17 cellular contexts compared by ENCODE assay signal in the genomic region with DNA sequence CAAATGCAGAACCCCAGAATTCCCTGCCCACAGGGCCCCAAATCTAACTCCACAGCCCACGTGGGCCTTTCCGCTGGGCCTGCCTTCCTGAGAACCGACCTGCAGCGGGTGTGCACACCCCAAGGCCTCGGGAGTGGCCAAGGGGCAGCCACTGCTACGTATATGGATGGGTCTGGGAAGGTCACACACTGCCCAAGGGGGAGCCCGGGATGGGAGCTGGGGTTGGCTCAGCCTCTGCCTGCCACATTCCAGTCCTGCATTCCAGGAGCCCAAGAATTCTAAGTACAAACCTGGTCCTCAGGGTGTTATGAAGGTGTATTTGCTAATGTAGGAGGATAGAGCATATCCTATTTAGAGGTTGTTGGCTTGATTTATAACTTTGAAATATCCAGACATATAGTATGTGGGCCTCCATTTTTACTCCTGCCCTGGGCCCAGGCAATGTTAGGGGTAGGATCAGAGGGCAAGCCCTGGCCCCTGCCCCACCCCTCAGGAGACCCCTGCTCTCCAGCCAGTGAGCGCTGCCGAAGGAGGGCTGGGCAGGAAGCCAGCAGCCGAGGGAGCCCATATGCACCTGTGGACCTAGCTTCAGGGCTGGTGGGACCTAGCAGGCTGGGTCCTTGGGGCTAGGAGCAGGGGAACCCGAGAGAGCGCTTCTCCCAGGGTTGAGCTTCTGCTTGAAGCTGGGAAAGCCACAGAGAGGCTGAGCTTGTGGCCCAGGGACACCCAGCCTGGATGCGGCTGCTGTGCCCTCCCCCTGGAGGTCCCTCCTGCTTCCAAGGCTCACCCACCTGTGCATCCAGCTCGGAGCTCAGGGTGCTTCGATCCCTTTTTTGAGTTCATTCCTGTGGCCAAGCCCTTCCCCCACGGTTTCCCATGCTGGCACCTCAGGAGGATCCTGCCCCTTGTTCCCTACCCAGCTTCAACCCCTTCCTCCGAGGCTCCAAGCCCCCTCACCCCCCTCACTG. TPM values are rescaled to one million over a fixed set of nuclear protein-coding genes. Genes with fewer than 3 reads are reported as not detected.
A peak's percentile ranks its signal among the peaks of the same experiment; 100 is the strongest.
DNase-seq lines count a peak whose midpoint lies in the region; ATAC-seq, FAIRE-seq and TF ChIP-seq lines count a peak whose summit lies in the region.
"Had no signal": no experiment of that assay in that cellular context is flagged by ENCODE, and none has a peak within 500 bp of the region (broad histone marks: within the 10 kb centered on the region; RNA-seq: fewer than 3 reads in every experiment).

No MANE protein-coding gene starts in this region.

- FAIRE-seq in pancreas (lab: Jason Lieb, UNC) = no peak
- FAIRE-seq: bronchial epithelial cell, GM12891 had no signal

- H3K27ac ChIP-seq in DND-41 (ENCODE audit: low read length) = peak overlapping the region; percentile 54
- peak overlapping the region; percentile 14 to 80 for H3K27ac ChIP-seq in breast epithelium
- H3K27ac ChIP-seq in pancreas = no peak overlapping the region
- H3K27ac ChIP-seq: thyroid gland had no signal

- no peaks in the 10 kb centered on the region for H3K9me3 ChIP-seq in DND-41 (ENCODE audit: insufficient read depth, low read length, severe bottlenecking)
- no peaks in the 10 kb centered on the region for H3K9me3 ChIP-seq in breast epithelium
- no peaks in the 10 kb centered on the region for H3K9me3 ChIP-seq in pancreas
- H3K9me3 ChIP-seq: thyroid gland had no signal

- intact Hi-C loops in breast epithelium (cut with DNase I; ENCODE audit: low total_unique reads) = loop anchor here (1.0 kb wide), 1 partner anchor 49 kb away; no protein-coding TSS in a partner anchor
- intact Hi-C loops in pancreas (cut with DNase I) = loop anchor here in 1 of 3 donors (10.0 kb wide), 2 partner anchors 237 to 367 kb away; no protein-coding TSS in a partner anchor

- TF ChIP-seq CTCF in DND-41 (IDR thresholded peaks at IDR 0.05; ENCODE audit: borderline replicate concordance, extremely low read depth, low read length, poor library complexity, severe bottlenecking) (no peak), breast epithelium (IDR thresholded peaks at IDR 0.05) (no peak), pancreas (IDR thresholded peaks at IDR 0.05) (no peak)

- H3K27me3 ChIP-seq in DND-41 (ENCODE audit: insufficient read depth, low read length, poor library complexity) = no peaks in the 10 kb centered on the region
- H3K27me3 ChIP-seq in breast epithelium = no peaks in the 10 kb centered on the region
- H3K27me3 ChIP-seq in pancreas = no peaks in the 10 kb centered on the region
- H3K27me3 ChIP-seq: thyroid gland had no signal

- 66 to 67% methylated on average over 16 to 17 of the region's 17 CpGs for WGBS in pancreas, 2 donors

- no peaks in the 10 kb centered on the region for H3K36me3 Mint-ChIP-seq in naive B cell
- H3K36me3 Mint-ChIP-seq: immature natural killer cell had no signal

- no peaks in the 10 kb centered on the region for H3K79me2 ChIP-seq in DND-41 (ENCODE audit: insufficient read depth, low read length)

- DNase-seq in DND-41 (peak; percentile 61), NCI-H226 (peak; percentile 92), breast epithelium (ENCODE audit: low spot score in 2 of 2) (peak in 1 of 2 donors; percentile 62), naive B cell (no peak), pancreas (no peak), DMS 273 treated with DMSO at 0.1 percent for 48 hours (lab: John Stamatoyannopoulos, UW) (no peak), NCI-H2107 (lab: John Stamatoyannopoulos, UW) (no peak)
- DNase-seq: activated CD4-positive, alpha-beta T cell treated with anti-CD3 and anti-CD28 coated beads, Interleukin-2, amount 50 U/mL, for 48 hours; activated effector memory CD4-positive, alpha-beta T cell treated with Interleukin-2 at 50 U/mL for 16 hours; C1 segment of cervical spinal cord; effector memory CD4-positive, alpha-beta T cell; immature natural killer cell; NCI-H1436 treated with DMSO at 0.1 percent for 48 hours; thyroid gland had no signal

- H3K4me3 Mint-ChIP-seq in naive B cell = no peak overlapping the region
- H3K4me3 Mint-ChIP-seq: immature natural killer cell had no signal

- no peaks in the 10 kb centered on the region for H4K20me1 ChIP-seq in DND-41 (ENCODE audit: insufficient read depth, low read length)

- H3K4me3 ChIP-seq in DND-41 (ENCODE audit: low read depth in 1 of 2, low read length in 2 of 2) (no peak overlapping the region), breast epithelium (no peak overlapping the region), pancreas (no peak overlapping the region)
- H3K4me3 ChIP-seq: thyroid gland had no signal

- peaks cover 63 to 87% (median 78%) of the 10 kb centered on the region in 3 donors for H3K4me1 Mint-ChIP-seq in naive B cell

- H3K27ac Mint-ChIP-seq in naive B cell = peak overlapping the region; percentile 15 to 96 (median 56)
- H3K27ac Mint-ChIP-seq: immature natural killer cell had no signal

- no peak overlapping the region for H2AFZ ChIP-seq in DND-41 (ENCODE audit: low read depth, low read length)

- H3K4me1 ChIP-seq in DND-41 (ENCODE audit: insufficient read depth, low read length) (peaks cover 25% of the 10 kb centered on the region), breast epithelium (peaks cover 0 to 13% of the 10 kb centered on the region in 2 donors), pancreas (no peaks in the 10 kb centered on the region)

- H3K36me3 ChIP-seq in DND-41 (ENCODE audit: insufficient read depth, low read length) (no peaks in the 10 kb centered on the region), breast epithelium (no peaks in the 10 kb centered on the region), pancreas (no peaks in the 10 kb centered on the region)
- H3K36me3 ChIP-seq: thyroid gland had no signal

- H3K9me3 Mint-ChIP-seq in naive B cell = no peaks in the 10 kb centered on the region

- H3K4me2 ChIP-seq in DND-41 (ENCODE audit: insufficient read depth, low read length) = no peak overlapping the region

- no peak for TF ChIP-seq POLR2A in breast epithelium (IDR thresholded peaks at IDR 0.05)

- H3K9ac ChIP-seq in DND-41 (ENCODE audit: low read depth, low read length) = no peak overlapping the region

- H3K27me3 Mint-ChIP-seq in naive B cell = no peaks in the 10 kb centered on the region

- ATAC-seq in DND-41 (ENCODE audit: insufficient read depth, low read depth) (peak; percentile 46), naive B cell (ENCODE audit: low read depth in 2 of 2) (no peak), pancreas (no peak), HG03571 (IDR thresholded peaks at IDR 0.05; ENCODE audit: unreplicated experiment) (no peak)

RNA-seq across cellular contexts. Expression of gene CYP11A1, which starts 20.8 kb away (rescaled TPM):
- 1 to 10 TPM; 1.1 to 4.6 (median 1.3) TPM for total RNA-seq in breast epithelium
- polyA plus RNA-seq in naive B cell (ENCODE audit: low read depth in 6 of 6) = not detected
- total RNA-seq in pancreas = under 1 TPM in 3 of 6 donors, not detected in 3; 0.28 to 0.66 (median 0.29) TPM
- polyA plus RNA-seq in pancreas = under 1 TPM; 0.09 to 0.11 TPM
- total RNA-seq: bronchial epithelial cell had no signal
- polyA plus RNA-seq: immature natural killer cell had no signal

RNA-seq across cellular contexts. Expression of gene SEMA7A, which starts 45.5 kb away (rescaled TPM):
- total RNA-seq in breast epithelium (1 to 10 TPM in 1 of 3 donors, under 1 TPM in 2; 0.80 to 1.3 (median 0.88) TPM), pancreas (1 to 10 TPM in 2 of 6 donors, under 1 TPM in 4; 0.37 to 5.6 (median 0.75) TPM)
- polyA plus RNA-seq in naive B cell (ENCODE audit: low read depth in 6 of 6) (1 to 10 TPM in 2 of 6 donors, under 1 TPM in 3, not detected in 1; 0.10 to 1.5 (median 0.62) TPM), pancreas (1 to 10 TPM in 1 of 2 donors, under 1 TPM in 1; 0.53 to 1.1 TPM)

Comparison
In these comparisons a context has a peak if more than half of its experiments do, and no peak if none do; other contexts are left out.
1. DNase-seq: peak in DND-41 (single experiment) and NCI-H226 (single experiment); none in naive B cell (single experiment), pancreas (0 of 6), DMS 273 treated with DMSO at 0.1 percent for 48 hours (single experiment) and NCI-H2107 (single experiment).
2. H3K27ac ChIP-seq: peak in DND-41 (single experiment) and breast epithelium (2 of 2); none in pancreas (0 of 4).